In the genomic region with DNA sequence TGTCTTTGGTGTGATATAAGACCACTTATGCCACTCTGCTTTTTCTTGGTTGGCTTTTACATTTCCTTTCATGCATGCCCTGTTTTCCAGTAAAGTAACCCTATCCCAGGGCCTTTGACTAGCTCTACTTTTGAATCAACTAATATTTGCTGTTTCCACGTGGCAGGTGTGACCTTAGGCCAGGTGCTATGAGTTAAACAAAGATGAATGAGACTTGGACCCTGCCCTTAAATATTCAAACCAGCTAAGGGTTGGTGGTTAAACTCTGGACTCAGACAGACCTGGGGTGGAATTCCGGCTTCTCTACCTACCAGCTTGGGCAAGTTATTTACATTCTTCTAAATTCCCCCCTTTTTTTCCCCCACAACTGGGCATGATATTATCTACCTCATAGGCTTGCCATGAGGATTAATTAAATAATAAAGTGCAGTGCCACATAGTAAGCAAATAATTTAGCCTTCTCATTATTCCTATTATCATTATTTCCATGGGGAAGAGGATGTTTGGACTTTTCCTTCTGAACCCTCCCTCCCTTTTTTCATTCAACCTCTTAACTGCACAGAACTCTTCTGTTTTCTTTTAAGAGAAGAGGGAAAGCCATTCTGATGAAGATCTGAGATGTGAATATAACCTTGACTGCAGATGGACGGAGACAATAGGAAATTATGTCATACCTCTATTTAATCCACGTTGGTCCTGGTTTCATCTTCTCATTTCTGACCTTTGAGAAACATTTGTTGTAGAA, we compare ENCODE assay signal across 1 cellular context.
TF ChIP-seq lines count a peak whose summit lies in the region.

No MANE protein-coding gene starts in this region.

TF ChIP-seq in HepG2, 621 proteins besides CTCF, POLR2A, EP300 and RAD21 (continued from another document and continues in another):
- no peak for TF ChIP-seq RBM39 (IDR thresholded peaks at IDR 0.05; ENCODE audit: low read depth, low read length, poor library complexity, severe bottlenecking)
- no peak for TF ChIP-seq ISX (CRISPR knock-in tag; conservative IDR thresholded peaks at IDR 0.05)
- TF ChIP-seq TP53 (CRISPR knock-in tag; conservative IDR thresholded peaks at IDR 0.05) = no peak; the same call in 1 of the 2 replicates
- no peak; the same call in none of the 2 replicates for TF ChIP-seq ZNF564 (CRISPR knock-in tag; IDR thresholded peaks at IDR 0.05)
- peak; percentile 30; the same call in 1 of the 2 replicates for TF ChIP-seq FOXP1 (IDR thresholded peaks at IDR 0.05)
- TF ChIP-seq FOXP1 (CRISPR knock-in tag; IDR thresholded peaks at IDR 0.05) = peak; percentile 87
- TF ChIP-seq, protein P1, sequence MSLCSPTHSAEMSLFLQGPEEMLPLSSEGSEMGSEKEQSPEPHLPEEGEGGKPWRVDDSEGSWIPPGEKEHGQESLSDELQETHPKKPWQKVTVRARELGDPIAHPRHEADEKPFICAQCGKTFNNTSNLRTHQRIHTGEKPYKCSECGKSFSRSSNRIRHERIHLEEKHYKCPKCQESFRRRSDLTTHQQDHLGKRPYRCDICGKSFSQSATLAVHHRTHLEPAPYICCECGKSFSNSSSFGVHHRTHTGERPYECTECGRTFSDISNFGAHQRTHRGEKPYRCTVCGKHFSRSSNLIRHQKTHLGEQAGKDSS (CRISPR knock-in tag; IDR thresholded peaks at IDR 0.05; ENCODE audit: borderline replicate concordance, low read depth) = no peak; the same call in none of the 2 replicates
- TF ChIP-seq, protein P2, sequence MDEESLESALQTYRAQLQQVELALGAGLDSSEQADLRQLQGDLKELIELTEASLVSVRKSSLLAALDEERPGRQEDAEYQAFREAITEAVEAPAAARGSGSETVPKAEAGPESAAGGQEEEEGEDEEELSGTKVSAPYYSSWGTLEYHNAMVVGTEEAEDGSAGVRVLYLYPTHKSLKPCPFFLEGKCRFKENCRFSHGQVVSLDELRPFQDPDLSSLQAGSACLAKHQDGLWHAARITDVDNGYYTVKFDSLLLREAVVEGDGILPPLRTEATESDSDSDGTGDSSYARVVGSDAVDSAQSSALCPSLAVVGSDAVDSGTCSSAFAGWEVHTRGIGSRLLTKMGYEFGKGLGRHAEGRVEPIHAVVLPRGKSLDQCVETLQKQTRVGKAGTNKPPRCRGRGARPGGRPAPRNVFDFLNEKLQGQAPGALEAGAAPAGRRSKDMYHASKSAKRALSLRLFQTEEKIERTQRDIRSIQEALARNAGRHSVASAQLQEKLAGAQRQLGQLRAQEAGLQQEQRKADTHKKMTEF (CRISPR knock-in tag; IDR thresholded peaks at IDR 0.05) = peak; percentile 88
- TF ChIP-seq HHEX (CRISPR knock-in tag; IDR thresholded peaks at IDR 0.05) = no peak
- no peak; the same call in 1 of the 2 replicates for TF ChIP-seq RFX3 (CRISPR knock-in tag; IDR thresholded peaks at IDR 0.05)
- peak; percentile 71; the same call in 1 of the 2 replicates for TF ChIP-seq BRCA1 (CRISPR knock-in tag; IDR thresholded peaks at IDR 0.05)
- TF ChIP-seq, protein P3, sequence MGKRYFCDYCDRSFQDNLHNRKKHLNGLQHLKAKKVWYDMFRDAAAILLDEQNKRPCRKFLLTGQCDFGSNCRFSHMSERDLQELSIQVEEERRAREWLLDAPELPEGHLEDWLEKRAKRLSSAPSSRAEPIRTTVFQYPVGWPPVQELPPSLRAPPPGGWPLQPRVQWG (CRISPR knock-in tag; IDR thresholded peaks at IDR 0.05; ENCODE audit: borderline replicate concordance, low read depth) = no peak
- TF ChIP-seq HNF4A (CRISPR knock-in tag; IDR thresholded peaks at IDR 0.05) = peak; percentile 99
- TF ChIP-seq, protein P4, sequence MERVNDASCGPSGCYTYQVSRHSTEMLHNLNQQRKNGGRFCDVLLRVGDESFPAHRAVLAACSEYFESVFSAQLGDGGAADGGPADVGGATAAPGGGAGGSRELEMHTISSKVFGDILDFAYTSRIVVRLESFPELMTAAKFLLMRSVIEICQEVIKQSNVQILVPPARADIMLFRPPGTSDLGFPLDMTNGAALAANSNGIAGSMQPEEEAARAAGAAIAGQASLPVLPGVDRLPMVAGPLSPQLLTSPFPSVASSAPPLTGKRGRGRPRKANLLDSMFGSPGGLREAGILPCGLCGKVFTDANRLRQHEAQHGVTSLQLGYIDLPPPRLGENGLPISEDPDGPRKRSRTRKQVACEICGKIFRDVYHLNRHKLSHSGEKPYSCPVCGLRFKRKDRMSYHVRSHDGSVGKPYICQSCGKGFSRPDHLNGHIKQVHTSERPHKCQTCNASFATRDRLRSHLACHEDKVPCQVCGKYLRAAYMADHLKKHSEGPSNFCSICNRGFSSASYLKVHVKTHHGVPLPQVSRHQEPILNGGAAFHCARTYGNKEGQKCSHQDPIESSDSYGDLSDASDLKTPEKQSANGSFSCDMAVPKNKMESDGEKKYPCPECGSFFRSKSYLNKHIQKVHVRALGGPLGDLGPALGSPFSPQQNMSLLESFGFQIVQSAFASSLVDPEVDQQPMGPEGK (CRISPR knock-in tag; IDR thresholded peaks at IDR 0.05) = peak; percentile 90
- no peak for TF ChIP-seq ZNF883 (CRISPR knock-in tag; IDR thresholded peaks at IDR 0.05; ENCODE audit: not compliant biosample characterization)
- TF ChIP-seq FOXJ3 (CRISPR knock-in tag; IDR thresholded peaks at IDR 0.05; ENCODE audit: borderline replicate concordance) = peak; percentile 95
- no peak for TF ChIP-seq CAMTA2 (CRISPR knock-in tag; IDR thresholded peaks at IDR 0.05; ENCODE audit: borderline replicate concordance)
- no peak for TF ChIP-seq ZFAT (CRISPR knock-in tag; conservative IDR thresholded peaks at IDR 0.05)
- TF ChIP-seq, protein P5, sequence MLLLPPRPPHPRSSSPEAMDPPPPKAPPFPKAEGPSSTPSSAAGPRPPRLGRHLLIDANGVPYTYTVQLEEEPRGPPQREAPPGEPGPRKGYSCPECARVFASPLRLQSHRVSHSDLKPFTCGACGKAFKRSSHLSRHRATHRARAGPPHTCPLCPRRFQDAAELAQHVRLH (CRISPR knock-in tag; IDR thresholded peaks at IDR 0.05; ENCODE audit: borderline replicate concordance, low read depth) = peak; percentile 96
- TF ChIP-seq CBX2 (IDR thresholded peaks at IDR 0.05; ENCODE audit: low read depth, low read length) = no peak
- TF ChIP-seq CBX2 (CRISPR knock-in tag; IDR thresholded peaks at IDR 0.05; ENCODE audit: low read depth) = 0 out of 2 replicates have a peak, but pooled peaks have one; percentile 73
- no peak for TF ChIP-seq RFXANK (CRISPR knock-in tag; IDR thresholded peaks at IDR 0.05)
- TF ChIP-seq, protein P6, sequence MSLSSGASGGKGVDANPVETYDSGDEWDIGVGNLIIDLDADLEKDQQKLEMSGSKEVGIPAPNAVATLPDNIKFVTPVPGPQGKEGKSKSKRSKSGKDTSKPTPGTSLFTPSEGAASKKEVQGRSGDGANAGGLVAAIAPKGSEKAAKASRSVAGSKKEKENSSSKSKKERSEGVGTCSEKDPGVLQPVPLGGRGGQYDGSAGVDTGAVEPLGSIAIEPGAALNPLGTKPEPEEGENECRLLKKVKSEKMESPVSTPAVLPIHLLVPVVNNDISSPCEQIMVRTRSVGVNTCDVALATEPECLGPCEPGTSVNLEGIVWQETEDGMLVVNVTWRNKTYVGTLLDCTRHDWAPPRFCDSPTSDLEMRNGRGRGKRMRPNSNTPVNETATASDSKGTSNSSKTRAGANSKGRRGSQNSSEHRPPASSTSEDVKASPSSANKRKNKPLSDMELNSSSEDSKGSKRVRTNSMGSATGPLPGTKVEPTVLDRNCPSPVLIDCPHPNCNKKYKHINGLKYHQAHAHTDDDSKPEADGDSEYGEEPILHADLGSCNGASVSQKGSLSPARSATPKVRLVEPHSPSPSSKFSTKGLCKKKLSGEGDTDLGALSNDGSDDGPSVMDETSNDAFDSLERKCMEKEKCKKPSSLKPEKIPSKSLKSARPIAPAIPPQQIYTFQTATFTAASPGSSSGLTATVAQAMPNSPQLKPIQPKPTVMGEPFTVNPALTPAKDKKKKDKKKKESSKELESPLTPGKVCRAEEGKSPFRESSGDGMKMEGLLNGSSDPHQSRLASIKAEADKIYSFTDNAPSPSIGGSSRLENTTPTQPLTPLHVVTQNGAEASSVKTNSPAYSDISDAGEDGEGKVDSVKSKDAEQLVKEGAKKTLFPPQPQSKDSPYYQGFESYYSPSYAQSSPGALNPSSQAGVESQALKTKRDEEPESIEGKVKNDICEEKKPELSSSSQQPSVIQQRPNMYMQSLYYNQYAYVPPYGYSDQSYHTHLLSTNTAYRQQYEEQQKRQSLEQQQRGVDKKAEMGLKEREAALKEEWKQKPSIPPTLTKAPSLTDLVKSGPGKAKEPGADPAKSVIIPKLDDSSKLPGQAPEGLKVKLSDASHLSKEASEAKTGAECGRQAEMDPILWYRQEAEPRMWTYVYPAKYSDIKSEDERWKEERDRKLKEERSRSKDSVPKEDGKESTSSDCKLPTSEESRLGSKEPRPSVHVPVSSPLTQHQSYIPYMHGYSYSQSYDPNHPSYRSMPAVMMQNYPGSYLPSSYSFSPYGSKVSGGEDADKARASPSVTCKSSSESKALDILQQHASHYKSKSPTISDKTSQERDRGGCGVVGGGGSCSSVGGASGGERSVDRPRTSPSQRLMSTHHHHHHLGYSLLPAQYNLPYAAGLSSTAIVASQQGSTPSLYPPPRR (CRISPR knock-in tag; IDR thresholded peaks at IDR 0.05; ENCODE audit: borderline replicate concordance) = peak; percentile 93
- TF ChIP-seq, protein P7, sequence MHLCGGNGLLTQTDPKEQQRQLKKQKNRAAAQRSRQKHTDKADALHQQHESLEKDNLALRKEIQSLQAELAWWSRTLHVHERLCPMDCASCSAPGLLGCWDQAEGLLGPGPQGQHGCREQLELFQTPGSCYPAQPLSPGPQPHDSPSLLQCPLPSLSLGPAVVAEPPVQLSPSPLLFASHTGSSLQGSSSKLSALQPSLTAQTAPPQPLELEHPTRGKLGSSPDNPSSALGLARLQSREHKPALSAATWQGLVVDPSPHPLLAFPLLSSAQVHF (CRISPR knock-in tag; IDR thresholded peaks at IDR 0.05) = 0 out of 2 replicates have a peak, but pooled peaks have one; percentile 17
- no peak for TF ChIP-seq ZNF235 (CRISPR knock-in tag; IDR thresholded peaks at IDR 0.05; ENCODE audit: borderline replicate concordance)
- TF ChIP-seq NFIC (IDR thresholded peaks at IDR 0.05; ENCODE audit: low read length) = peak; percentile 98
- peak; percentile 73; the same call in 1 of the 2 replicates for TF ChIP-seq ZNF12 (CRISPR knock-in tag; IDR thresholded peaks at IDR 0.05)
- peak; percentile 78 for TF ChIP-seq TBL1XR1 (IDR thresholded peaks at IDR 0.05; ENCODE audit: borderline replicate concordance, low read length, partially characterized antibody)
- peak; percentile 58; the same call in 1 of the 2 replicates for TF ChIP-seq SPEN (CRISPR knock-in tag; IDR thresholded peaks at IDR 0.05; ENCODE audit: low read depth)
- TF ChIP-seq, protein P8, sequence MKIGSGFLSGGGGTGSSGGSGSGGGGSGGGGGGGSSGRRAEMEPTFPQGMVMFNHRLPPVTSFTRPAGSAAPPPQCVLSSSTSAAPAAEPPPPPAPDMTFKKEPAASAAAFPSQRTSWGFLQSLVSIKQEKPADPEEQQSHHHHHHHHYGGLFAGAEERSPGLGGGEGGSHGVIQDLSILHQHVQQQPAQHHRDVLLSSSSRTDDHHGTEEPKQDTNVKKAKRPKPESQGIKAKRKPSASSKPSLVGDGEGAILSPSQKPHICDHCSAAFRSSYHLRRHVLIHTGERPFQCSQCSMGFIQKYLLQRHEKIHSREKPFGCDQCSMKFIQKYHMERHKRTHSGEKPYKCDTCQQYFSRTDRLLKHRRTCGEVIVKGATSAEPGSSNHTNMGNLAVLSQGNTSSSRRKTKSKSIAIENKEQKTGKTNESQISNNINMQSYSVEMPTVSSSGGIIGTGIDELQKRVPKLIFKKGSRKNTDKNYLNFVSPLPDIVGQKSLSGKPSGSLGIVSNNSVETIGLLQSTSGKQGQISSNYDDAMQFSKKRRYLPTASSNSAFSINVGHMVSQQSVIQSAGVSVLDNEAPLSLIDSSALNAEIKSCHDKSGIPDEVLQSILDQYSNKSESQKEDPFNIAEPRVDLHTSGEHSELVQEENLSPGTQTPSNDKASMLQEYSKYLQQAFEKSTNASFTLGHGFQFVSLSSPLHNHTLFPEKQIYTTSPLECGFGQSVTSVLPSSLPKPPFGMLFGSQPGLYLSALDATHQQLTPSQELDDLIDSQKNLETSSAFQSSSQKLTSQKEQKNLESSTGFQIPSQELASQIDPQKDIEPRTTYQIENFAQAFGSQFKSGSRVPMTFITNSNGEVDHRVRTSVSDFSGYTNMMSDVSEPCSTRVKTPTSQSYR (CRISPR knock-in tag; IDR thresholded peaks at IDR 0.05; ENCODE audit: borderline replicate concordance) = peak; percentile 64; the same call in 1 of the 2 replicates
- TF ChIP-seq, protein P9, sequence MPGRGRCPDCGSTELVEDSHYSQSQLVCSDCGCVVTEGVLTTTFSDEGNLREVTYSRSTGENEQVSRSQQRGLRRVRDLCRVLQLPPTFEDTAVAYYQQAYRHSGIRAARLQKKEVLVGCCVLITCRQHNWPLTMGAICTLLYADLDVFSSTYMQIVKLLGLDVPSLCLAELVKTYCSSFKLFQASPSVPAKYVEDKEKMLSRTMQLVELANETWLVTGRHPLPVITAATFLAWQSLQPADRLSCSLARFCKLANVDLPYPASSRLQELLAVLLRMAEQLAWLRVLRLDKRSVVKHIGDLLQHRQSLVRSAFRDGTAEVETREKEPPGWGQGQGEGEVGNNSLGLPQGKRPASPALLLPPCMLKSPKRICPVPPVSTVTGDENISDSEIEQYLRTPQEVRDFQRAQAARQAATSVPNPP (CRISPR knock-in tag; IDR thresholded peaks at IDR 0.05) = peak; percentile 56; the same call in 1 of the 2 replicates
- peak; percentile 56; the same call in 1 of the 2 replicates for TF ChIP-seq ZNF556 (CRISPR knock-in tag; IDR thresholded peaks at IDR 0.05; ENCODE audit: borderline replicate concordance)
- TF ChIP-seq, protein P10, sequence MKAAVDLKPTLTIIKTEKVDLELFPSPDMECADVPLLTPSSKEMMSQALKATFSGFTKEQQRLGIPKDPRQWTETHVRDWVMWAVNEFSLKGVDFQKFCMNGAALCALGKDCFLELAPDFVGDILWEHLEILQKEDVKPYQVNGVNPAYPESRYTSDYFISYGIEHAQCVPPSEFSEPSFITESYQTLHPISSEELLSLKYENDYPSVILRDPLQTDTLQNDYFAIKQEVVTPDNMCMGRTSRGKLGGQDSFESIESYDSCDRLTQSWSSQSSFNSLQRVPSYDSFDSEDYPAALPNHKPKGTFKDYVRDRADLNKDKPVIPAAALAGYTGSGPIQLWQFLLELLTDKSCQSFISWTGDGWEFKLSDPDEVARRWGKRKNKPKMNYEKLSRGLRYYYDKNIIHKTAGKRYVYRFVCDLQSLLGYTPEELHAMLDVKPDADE (CRISPR knock-in tag; IDR thresholded peaks at IDR 0.05) = peak; percentile 10; the same call in 1 of the 2 replicates
- TF ChIP-seq ZSCAN22 (CRISPR knock-in tag; IDR thresholded peaks at IDR 0.05) = no peak; the same call in 1 of the 2 replicates
- peak; percentile 89 for TF ChIP-seq ZNF331 (CRISPR knock-in tag; IDR thresholded peaks at IDR 0.05)
- peak; percentile 97 for TF ChIP-seq GATAD2A (CRISPR knock-in tag; IDR thresholded peaks at IDR 0.05)
- peak; percentile 82; the same call in 1 of the 2 replicates for TF ChIP-seq MIER2 (CRISPR knock-in tag; IDR thresholded peaks at IDR 0.05)
- TF ChIP-seq BCL6 (CRISPR knock-in tag; IDR thresholded peaks at IDR 0.05) = peak; percentile 93
- peak; percentile 66; the same call in 1 of the 2 replicates for TF ChIP-seq JUNB (CRISPR knock-in tag; IDR thresholded peaks at IDR 0.05; ENCODE audit: borderline replicate concordance)
- no peak for TF ChIP-seq ZC3H13 (CRISPR knock-in tag; IDR thresholded peaks at IDR 0.05)
- peak; percentile 79 for TF ChIP-seq MYC (CRISPR knock-in tag; IDR thresholded peaks at IDR 0.05; ENCODE audit: borderline replicate concordance)
- TF ChIP-seq ZSCAN31 (CRISPR knock-in tag; IDR thresholded peaks at IDR 0.05; ENCODE audit: low read depth) = peak; percentile 86; the same call in 1 of the 2 replicates
- no peak for TF ChIP-seq HES4 (CRISPR knock-in tag; IDR thresholded peaks at IDR 0.05; ENCODE audit: borderline replicate concordance)
- no peak for TF ChIP-seq KLF15 (CRISPR knock-in tag; IDR thresholded peaks at IDR 0.05; ENCODE audit: borderline replicate concordance)
- TF ChIP-seq ZSCAN9 (CRISPR knock-in tag; IDR thresholded peaks at IDR 0.05; ENCODE audit: borderline replicate concordance) = peak; percentile 91
